Comparison of ENCODE assay signal across 26 cellular contexts in genomic region chr13:38688674-38689073, GRCh38. TPM values are rescaled to one million over a fixed set of nuclear protein-coding genes. Genes with fewer than 3 reads are reported as not detected.
DNase-seq lines count a peak whose midpoint lies in the region; ATAC-seq and TF ChIP-seq lines count a peak whose summit lies in the region.
"Had no signal": no experiment of that assay in that cellular context is flagged by ENCODE, and none has a peak within 500 bp of the region (broad histone marks: within the 10 kb centered on the region; RNA-seq: fewer than 3 reads in every experiment).

No MANE protein-coding gene starts in this region.

- H3K4ac ChIP-seq in H9 (ENCODE audit: low read depth, low read length), result no peak overlapping the region

- H3K4me1 ChIP-seq in BE2C (no peaks in the 10 kb centered on the region), H9 (ENCODE audit: insufficient read depth, low read length) (peaks cover 2% of the 10 kb centered on the region; the same call in 1 of the 2 replicates), endodermal cell (ENCODE audit: control insufficient read depth, insufficient read depth, low read length) (peaks cover 4% of the 10 kb centered on the region), neural progenitor cell (peaks cover 13% of the 10 kb centered on the region)

- ATAC-seq in HG03520 (IDR thresholded peaks at IDR 0.05; ENCODE audit: unreplicated experiment) (no peak), HG02571 (IDR thresholded peaks at IDR 0.05; ENCODE audit: unreplicated experiment) (no peak)
- ATAC-seq: stimulated activated naive CD8-positive, alpha-beta T cell treated with anti-CD3 and anti-CD28 coated beads, Interleukin-15, amount 100 ng/mL, for 72 hours had no signal

- H2BK5ac ChIP-seq in H9 (ENCODE audit: insufficient read length, low read length), result no peak overlapping the region

- H4K20me1 ChIP-seq in H9 (ENCODE audit: control insufficient read depth, insufficient read depth, insufficient read length) (no peaks in the 10 kb centered on the region), neural progenitor cell (ENCODE audit: low read depth) (no peaks in the 10 kb centered on the region)

- no peak overlapping the region for H4K91ac ChIP-seq in H9 (ENCODE audit: insufficient read length, low read depth, low read length)

- H3K27me3 ChIP-seq in BE2C (peaks cover 34% of the 10 kb centered on the region), H9 (ENCODE audit: insufficient read depth, low read length) (peaks cover 3% of the 10 kb centered on the region; the same call in 1 of the 2 replicates), endodermal cell (ENCODE audit: control insufficient read depth, insufficient read depth, low read length, poor library complexity, severe bottlenecking) (peaks cover 17% of the 10 kb centered on the region), neural progenitor cell (peaks cover 19% of the 10 kb centered on the region)

- H3K36me3 Mint-ChIP-seq in H9 (ENCODE audit: insufficient read depth in 1 of 3, low read depth in 3 of 3) (peaks cover 37 to 41% (median 38%) of the 10 kb centered on the region in 3 experiments), endodermal cell (ENCODE audit: low read depth) (peaks cover 18% of the 10 kb centered on the region), neural progenitor cell (peaks cover 33% of the 10 kb centered on the region), immature natural killer cell (no peaks in the 10 kb centered on the region)
- H3K36me3 Mint-ChIP-seq: activated naive CD4-positive, alpha-beta T cell treated with anti-CD3 and anti-CD28 coated beads, Interleukin-2, amount 10 ng/mL, durations not matched to agents 7 days and 5 days; IgD-negative memory B cell had no signal

- no peak overlapping the region for H2BK15ac ChIP-seq in H9 (ENCODE audit: low read depth, low read length)

- H3K27ac Mint-ChIP-seq in H9 (no peak overlapping the region), endodermal cell (no peak overlapping the region), neural progenitor cell (no peak overlapping the region), immature natural killer cell (no peak overlapping the region)
- H3K27ac Mint-ChIP-seq: activated CD4-positive, alpha-beta memory T cell treated with anti-CD3 and anti-CD28 coated beads, Interleukin-2, amount 10 ng/mL, durations not matched to agents 7 days and 5 days; activated naive CD4-positive, alpha-beta T cell treated with anti-CD3 and anti-CD28 coated beads, Interleukin-2, amount 10 ng/mL, durations not matched to agents 7 days and 5 days; IgD-negative memory B cell; stimulated activated naive CD8-positive, alpha-beta T cell treated with anti-CD3 and anti-CD28 coated beads, Interleukin-15, amount 100 ng/mL, for 72 hours had no signal

- peak overlapping the region; percentile 96 for H3K4me2 ChIP-seq in H9 (ENCODE audit: insufficient read depth, insufficient read length, low read length)
- H3K4me2 ChIP-seq in neural progenitor cell, result peak overlapping the region; percentile 96

- H3K18ac ChIP-seq in H9 (ENCODE audit: insufficient read length, low read depth, low read length), result no peak overlapping the region

- H2BK20ac ChIP-seq in H9 (ENCODE audit: low read depth, low read length, poor library complexity, severe bottlenecking), result no peak overlapping the region

- peaks cover 3% of the 10 kb centered on the region for H3K79me1 ChIP-seq in H9 (ENCODE audit: insufficient read depth, low read depth, low read length, poor library complexity, severe bottlenecking)

- H2AFZ ChIP-seq in H9 (ENCODE audit: low read length) (no peak overlapping the region), neural progenitor cell (replicated peaks) (no peak overlapping the region)

- H3K27me3 Mint-ChIP-seq in H9 (ENCODE audit: low read depth), result peaks cover 22% of the 10 kb centered on the region
- H3K27me3 Mint-ChIP-seq in endodermal cell (ENCODE audit: insufficient read depth), result peaks cover 29% of the 10 kb centered on the region
- peaks cover 5% of the 10 kb centered on the region for H3K27me3 Mint-ChIP-seq in neural progenitor cell (ENCODE audit: insufficient read depth, low read depth)
- peaks cover 0 to 2% (median 0%) of the 10 kb centered on the region in 3 donors for H3K27me3 Mint-ChIP-seq in immature natural killer cell (ENCODE audit: low read depth in 3 of 3)

- DNase-seq in BE2C (peak; percentile 39), H9 (no peak), endodermal cell (no peak), neural progenitor cell (ENCODE audit: low spot score) (no peak), immature natural killer cell (no peak), SIG-M5 (lab: John Stamatoyannopoulos, UW) (no peak)
- DNase-seq: activated CD4-positive, alpha-beta memory T cell treated with anti-CD3 and anti-CD28 coated beads, Interleukin-2, amount 10 ng/mL, durations not matched to agents 7 days and 5 days; activated CD4-positive, CD25-positive, alpha-beta regulatory T cell treated with anti-CD3 and anti-CD28 coated beads, Interleukin-2, amount 50 U/mL, for 72 hours; activated CD8-positive, alpha-beta memory T cell treated with anti-CD3 and anti-CD28 coated beads, Interleukin-2, amount 50 U/mL, for 48 hours; activated naive CD4-positive, alpha-beta T cell treated with anti-CD3 and anti-CD28 coated beads, Interleukin-2, amount 10 ng/mL, durations not matched to agents 7 days and 5 days; DND-41; effector CD8-positive, alpha-beta T cell; erythroblast; NCI-H1048; NCI-H1694; NCI-H524 treated with DMSO at 0.1 percent for 48 hours; nucleus accumbens; small intestine; stimulated activated CD8-positive, alpha-beta memory T cell treated with anti-CD3 and anti-CD28 coated beads, Interleukin-4, amount 100 ng/mL, for 48 hours; stimulated activated naive CD8-positive, alpha-beta T cell treated with anti-CD3 and anti-CD28 coated beads, Interleukin-15, amount 100 ng/mL, for 72 hours had no signal

- no peak overlapping the region for H3T11ph ChIP-seq in H9 (ENCODE audit: low read length)

- no peak for TF ChIP-seq CTCF in BE2C (IDR thresholded peaks at IDR 0.05; ENCODE audit: low read depth, low read length)
- no peak for TF ChIP-seq CTCF in H9 (conservative IDR thresholded peaks at IDR 0.05)
- no peak for TF ChIP-seq CTCF in endodermal cell (conservative IDR thresholded peaks at IDR 0.05)
- no peak for TF ChIP-seq CTCF in neural progenitor cell (IDR thresholded peaks at IDR 0.05)

- H2BK120ac ChIP-seq in H9 (ENCODE audit: low read depth, low read length, poor library complexity, severe bottlenecking), result no peak overlapping the region

- no peak overlapping the region for H2AK5ac ChIP-seq in H9 (ENCODE audit: insufficient read length, low read length)

- H3K79me2 ChIP-seq in H9 (ENCODE audit: insufficient read depth, low read length) (no peaks in the 10 kb centered on the region), neural progenitor cell (ENCODE audit: low read depth) (no peaks in the 10 kb centered on the region)

- no peak overlapping the region for H4K8ac ChIP-seq in H9 (replicated peaks; ENCODE audit: insufficient read length, low read depth, low read length)

- no peak overlapping the region for H3K14ac ChIP-seq in H9 (ENCODE audit: insufficient read depth, low read length)

- H2BK12ac ChIP-seq in H9 (ENCODE audit: insufficient read length, low read depth, low read length), result no peak overlapping the region

- H3K9me3 Mint-ChIP-seq in H9 (peaks cover 10 to 17% of the 10 kb centered on the region in 2 experiments; a peak in 4 of 5 replicates), endodermal cell (no peaks in the 10 kb centered on the region), neural progenitor cell (peaks cover 16% of the 10 kb centered on the region), immature natural killer cell (peaks cover 0 to 11% (median 1%) of the 10 kb centered on the region in 6 donors)
- H3K9me3 Mint-ChIP-seq: activated CD4-positive, alpha-beta memory T cell treated with anti-CD3 and anti-CD28 coated beads, Interleukin-2, amount 10 ng/mL, durations not matched to agents 7 days and 5 days; activated naive CD4-positive, alpha-beta T cell treated with anti-CD3 and anti-CD28 coated beads, Interleukin-2, amount 10 ng/mL, durations not matched to agents 7 days and 5 days had no signal

- H3K56ac ChIP-seq in H9 (ENCODE audit: insufficient read length, low read depth, low read length), result no peak overlapping the region

- H3K23me2 ChIP-seq in H9 (ENCODE audit: insufficient read length, low read depth, low read length, poor library complexity, severe bottlenecking), result peaks cover 18% of the 10 kb centered on the region

- no CpG with 5 or more reads among the region's 12 CpGs for WGBS in H9 (ENCODE audit: extremely low coverage, insufficient read length, low lambda C conversion rate)
- WGBS in endodermal cell (ENCODE audit: insufficient coverage in 1 of 2, insufficient read length in 1 of 2), 2 experiments, result 96 to 97% methylated on average over 11 to 12 of the region's 12 CpGs

- H3K9me3 ChIP-seq in BE2C (no peaks in the 10 kb centered on the region), H9 (ENCODE audit: control insufficient read depth, low read depth, low read length) (no peaks in the 10 kb centered on the region), endodermal cell (ENCODE audit: control insufficient read depth, low read length) (no peaks in the 10 kb centered on the region), neural progenitor cell (ENCODE audit: low read depth) (no peaks in the 10 kb centered on the region)
- H3K9me3 ChIP-seq: breast epithelium, heart left ventricle had no signal

- no peak overlapping the region for H4K5ac ChIP-seq in H9 (ENCODE audit: insufficient read length, low read depth, low read length)

- H3K4me1 Mint-ChIP-seq in H9, result peaks cover 24 to 26% of the 10 kb centered on the region in 2 experiments
- peaks cover 15% of the 10 kb centered on the region for H3K4me1 Mint-ChIP-seq in endodermal cell
- peaks cover 14% of the 10 kb centered on the region for H3K4me1 Mint-ChIP-seq in neural progenitor cell
- no peaks in the 10 kb centered on the region for H3K4me1 Mint-ChIP-seq in immature natural killer cell
- H3K4me1 Mint-ChIP-seq: activated CD4-positive, alpha-beta memory T cell treated with anti-CD3 and anti-CD28 coated beads, Interleukin-2, amount 10 ng/mL, durations not matched to agents 7 days and 5 days; activated naive CD4-positive, alpha-beta T cell treated with anti-CD3 and anti-CD28 coated beads, Interleukin-2, amount 10 ng/mL, durations not matched to agents 7 days and 5 days; stimulated activated naive CD8-positive, alpha-beta T cell treated with anti-CD3 and anti-CD28 coated beads, Interleukin-15, amount 100 ng/mL, for 72 hours had no signal

- H3K4me3 Mint-ChIP-seq in H9, result peak overlapping the region; percentile 82 to 89; a peak in 3 of 5 replicates
- peak overlapping the region; percentile 77 for H3K4me3 Mint-ChIP-seq in endodermal cell
- peak overlapping the region; percentile 64 for H3K4me3 Mint-ChIP-seq in neural progenitor cell
- no peak overlapping the region for H3K4me3 Mint-ChIP-seq in immature natural killer cell
- H3K4me3 Mint-ChIP-seq: activated CD4-positive, alpha-beta memory T cell treated with anti-CD3 and anti-CD28 coated beads, Interleukin-2, amount 10 ng/mL, durations not matched to agents 7 days and 5 days; activated naive CD4-positive, alpha-beta T cell treated with anti-CD3 and anti-CD28 coated beads, Interleukin-2, amount 10 ng/mL, durations not matched to agents 7 days and 5 days; IgD-negative memory B cell; stimulated activated naive CD8-positive, alpha-beta T cell treated with anti-CD3 and anti-CD28 coated beads, Interleukin-15, amount 100 ng/mL, for 72 hours had no signal

- H3K9ac ChIP-seq in H9 (ENCODE audit: extremely low read depth, insufficient read length, low read length) (no peak overlapping the region), endodermal cell (ENCODE audit: extremely low read depth, low read length, poor library complexity, severe bottlenecking) (no peak overlapping the region), neural progenitor cell (no peak overlapping the region)

- H3K36me3 ChIP-seq in BE2C (no peaks in the 10 kb centered on the region), endodermal cell (ENCODE audit: control insufficient read depth, insufficient read depth, low read length) (no peaks in the 10 kb centered on the region), neural progenitor cell (no peaks in the 10 kb centered on the region)
- H3K36me3 ChIP-seq: breast epithelium, heart left ventricle had no signal

- peaks cover 24% of the 10 kb centered on the region for H3F3A ChIP-seq in neural progenitor cell (ENCODE audit: low read depth)

- H3K27ac ChIP-seq in H9 (ENCODE audit: insufficient read length, low read depth, low read length) (no peak overlapping the region), endodermal cell (ENCODE audit: low read depth, low read length) (no peak overlapping the region), neural progenitor cell (no peak overlapping the region)
- H3K27ac ChIP-seq: breast epithelium, heart left ventricle had no signal

- no peak overlapping the region for H3K4me3 ChIP-seq in BE2C (ENCODE audit: low read depth, low read length)
- peak overlapping the region; percentile 88 for H3K4me3 ChIP-seq in endodermal cell (ENCODE audit: low read length)
- H3K4me3 ChIP-seq in neural progenitor cell, result no peak overlapping the region
- H3K4me3 ChIP-seq: heart left ventricle had no signal

- H3K23ac ChIP-seq in H9 (ENCODE audit: insufficient read length, low read depth, low read length), result no peak overlapping the region

RNA-seq across cellular contexts. Expression of gene FREM2, which starts 1.8 kb away (rescaled TPM):
- not detected for polyA plus RNA-seq in BE2C (2012; ENCODE audit: insufficient read depth, insufficient read length, low read depth)
- 15.4 and 16.0 TPM in 2 replicates for total RNA-seq in H9 (2021)
- 10 to 100 TPM; 20.4 to 28.4 TPM for total RNA-seq in endodermal cell
- 10.4 TPM for polyA plus RNA-seq in endodermal cell (2013, experiment 1 of 2)
- 11.5 TPM for polyA plus RNA-seq in endodermal cell (2013, experiment 2 of 2)
- total RNA-seq in neural progenitor cell (ENCODE audit: low replicate concordance), result 21.3 and 22.7 TPM in 2 replicates
- not detected for polyA plus RNA-seq in immature natural killer cell
- total RNA-seq: activated CD4-positive, alpha-beta memory T cell treated with anti-CD3 and anti-CD28 coated beads, Interleukin-2, amount 10 ng/mL, durations not matched to agents 7 days and 5 days had no signal
- polyA plus RNA-seq: BJ, IgD-negative memory B cell had no signal

Comparison
In these comparisons a context has a peak if more than half of its experiments do, and no peak if none do; other contexts are left out.
1. H3K4me3 Mint-ChIP-seq: peak in H9 (2 of 2), endodermal cell (single experiment) and neural progenitor cell (single experiment); none in immature natural killer cell (0 of 5).